Comparison of ENCODE assay signal across 8 cellular contexts in genomic region chr5:176536132-176536901, GRCh38. TPM values are rescaled to one million over a fixed set of nuclear protein-coding genes. Genes with fewer than 3 reads are reported as not detected.
DNase-seq lines count a peak whose midpoint lies in the region; ATAC-seq and TF ChIP-seq lines count a peak whose summit lies in the region.

No MANE protein-coding gene starts in this region.

- ATAC-seq in HG02938 (IDR thresholded peaks at IDR 0.05; ENCODE audit: unreplicated experiment) (peak; percentile 23), GM21717 (IDR thresholded peaks at IDR 0.05; ENCODE audit: unreplicated experiment) (no peak)

- no peaks in the 10 kb centered on the region for H3K27me3 ChIP-seq in NT2/D1 (ENCODE audit: insufficient read depth, insufficient read length)

- in situ Hi-C loops in G401 (cut with HindIII; ENCODE audit: low sequenced_read_pairs) = no loop called here

- H3K4me1 ChIP-seq in NT2/D1 (ENCODE audit: insufficient read depth, insufficient read length) = peaks cover 12% of the 10 kb centered on the region

- H3K9me3 ChIP-seq in NT2/D1 (ENCODE audit: insufficient read depth, low read length) = no peaks in the 10 kb centered on the region

- peak overlapping the region; percentile 89 for H3K4me3 ChIP-seq in NT2/D1 (ENCODE audit: insufficient read length, low read depth)
- peak overlapping the region; percentile 99 for H3K4me3 ChIP-seq in epithelial cell of esophagus (ENCODE audit: low read length)

- no peak for TF ChIP-seq CTCF in epithelial cell of esophagus (IDR thresholded peaks at IDR 0.05; ENCODE audit: insufficient read depth, low read depth, low read length, missing control alignments)

- DNase-seq in G401 (ENCODE audit: low spot score) (peak; percentile 78), NT2/D1 (ENCODE audit: low read depth, low spot score) (no peak), activated T-cell treated with anti-CD3 and anti-CD28 coated beads for 24 hours (ENCODE audit: low read depth) (peak; percentile 69), epithelial cell of esophagus (ENCODE audit: low read depth) (peak; percentile 77), middle frontal gyrus (ENCODE audit: extremely low spot score, low spot score) (peak; percentile 48)
- DNase-seq in stimulated activated CD8-positive, alpha-beta memory T cell treated with anti-CD3 and anti-CD28 coated beads, Interleukin-2, amount 100 ng/mL, for 1 hour (ENCODE audit: low read depth in 2 of 2) = peak; percentile 71 to 75

- H3K9ac ChIP-seq in NT2/D1 (ENCODE audit: insufficient read length, low read depth) = peak overlapping the region; percentile 93

- peaks cover 25% of the 10 kb centered on the region for H3K36me3 ChIP-seq in NT2/D1 (ENCODE audit: insufficient read depth, insufficient read length, low read length)

RNA-seq across cellular contexts. Expression of gene RNF44, which starts 0.9 kb away (rescaled TPM):
- total RNA-seq in G401 (2014; rRNA removed; shearing (Covaris generic)) = 4.0 and 6.7 TPM in 2 replicates

RNA-seq across cellular contexts. Expression of gene CDHR2, which starts 12.8 kb away (rescaled TPM):
- total RNA-seq in G401 (2014; rRNA removed; shearing (Covaris generic)) = not detected in 2 replicates
